Comparison of ENCODE assay signal across 27 cellular contexts in the genomic region with DNA sequence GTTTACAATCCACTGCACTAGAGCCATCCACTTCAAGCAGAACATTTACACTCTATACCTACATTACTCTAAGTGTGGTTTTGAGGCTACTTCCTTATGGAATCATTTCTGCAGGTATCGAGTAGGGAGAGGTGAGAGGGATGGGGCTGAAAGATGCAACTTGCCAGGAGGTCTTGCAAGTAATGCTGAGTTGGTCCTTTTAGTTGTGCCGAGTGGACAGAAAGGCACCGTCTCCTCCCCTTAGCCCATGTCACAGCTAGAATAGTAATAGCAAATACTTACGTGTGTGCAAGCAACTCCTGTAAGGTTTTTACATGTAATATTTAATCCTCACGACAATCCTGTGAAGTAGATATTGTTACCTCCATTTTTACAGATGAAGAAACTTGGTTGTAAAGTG.
"Had no signal": no experiment of that assay in that cellular context is flagged by ENCODE, and none has a peak within 500 bp of the region (broad histone marks: within the 10 kb centered on the region; RNA-seq: fewer than 3 reads in every experiment).

No MANE protein-coding gene starts in this region.

- H3K27ac ChIP-seq: left lung, lower lobe of right lung, neural progenitor cell, pancreas, prostate gland, stomach, testis, thyroid gland, transverse colon, upper lobe of left lung, vagina had no signal

- H3K36me3 Mint-ChIP-seq: mesothelial cell of epicardium; naive B cell; natural killer cell; neural progenitor cell; stimulated activated naive B cell treated with anti-CD40 and anti-IgM and Interleukin-4, amounts not matched to agents 10 μg/mL and 1 μg/mL and 100 μg/mL, for 72 hours had no signal

- H3K27ac Mint-ChIP-seq: mesothelial cell of epicardium; natural killer cell; nephron progenitor cell; neural progenitor cell; stimulated activated naive B cell treated with anti-CD40 and anti-IgM and Interleukin-4, amounts not matched to agents 10 μg/mL and 1 μg/mL and 100 μg/mL, for 72 hours had no signal

- H3K27me3 ChIP-seq: left lung, neural progenitor cell, pancreas, stomach, testis, thyroid gland, transverse colon, upper lobe of left lung, vagina had no signal

- H2AFZ ChIP-seq: neural progenitor cell had no signal

- H3K9ac ChIP-seq: neural progenitor cell had no signal

- H3K4me1 ChIP-seq: neural progenitor cell, pancreas, prostate gland, stomach, testis, thyroid gland, vagina had no signal

- ATAC-seq: left colon; left lung; lower lobe of right lung; natural killer cell; pancreas; right cardiac atrium; stimulated activated naive B cell treated with anti-CD40 and anti-IgM and Interleukin-4, amounts not matched to agents 10 μg/mL and 1 μg/mL and 100 μg/mL, for 72 hours; stimulated activated naive CD8-positive, alpha-beta T cell treated with anti-CD3 and anti-CD28 coated beads, Interleukin-15, Interleukin-2, amounts not matched to agents 100 U/mL and 50 U/mL, for 24 hours had no signal

- H3K27me3 Mint-ChIP-seq: naive B cell; stimulated activated naive B cell treated with anti-CD40 and anti-IgM and Interleukin-4, amounts not matched to agents 10 μg/mL and 1 μg/mL and 100 μg/mL, for 72 hours had no signal

- H3K4me2 ChIP-seq: neural progenitor cell had no signal

- H3K9me3 ChIP-seq: left lung, lower lobe of right lung, pancreas, prostate gland, stomach, testis, thyroid gland, transverse colon, upper lobe of left lung, vagina had no signal

- FAIRE-seq: islet of Langerhans, kidney, pancreas had no signal

- H3K9me3 Mint-ChIP-seq: immature natural killer cell; mesothelial cell of epicardium; naive B cell; natural killer cell; nephron progenitor cell; neural progenitor cell; stimulated activated naive B cell treated with anti-CD40 and anti-IgM and Interleukin-4, amounts not matched to agents 10 μg/mL and 1 μg/mL and 100 μg/mL, for 72 hours had no signal

- DNase-seq: hypothalamus; immature natural killer cell; kidney; left colon; left lung; lower lobe of right lung; naive B cell; natural killer cell; nephron progenitor cell; pancreas; retina; right cardiac atrium; stimulated activated CD4-positive, alpha-beta T cell treated with anti-CD3 and anti-CD28 coated beads, Interleukin-12 subunit alpha, Interleukin-12 subunit beta, amount 100 ng/mL, for 4 hours; stimulated activated CD4-positive, alpha-beta T cell treated with anti-CD3 and anti-CD28 coated beads, Interleukin-15, amount 100 ng/mL, for 24 hours; stimulated activated CD4-positive, alpha-beta T cell treated with anti-CD3 and anti-CD28 coated beads, Interleukin-4, amount 100 ng/mL, for 1 hour; stimulated activated naive B cell treated with anti-CD40 and anti-IgM and Interleukin-4, amounts not matched to agents 10 μg/mL and 1 μg/mL and 100 μg/mL, for 72 hours; stimulated activated naive CD8-positive, alpha-beta T cell treated with anti-CD3 and anti-CD28 coated beads, Interleukin-15, Interleukin-2, amounts not matched to agents 100 U/mL and 50 U/mL, for 24 hours; stomach; testis; thyroid gland; transverse colon; upper lobe of left lung had no signal

- H3K4me3 Mint-ChIP-seq: immature natural killer cell; mesothelial cell of epicardium; natural killer cell; nephron progenitor cell; neural progenitor cell; stimulated activated naive B cell treated with anti-CD40 and anti-IgM and Interleukin-4, amounts not matched to agents 10 μg/mL and 1 μg/mL and 100 μg/mL, for 72 hours had no signal

- H3K4me3 ChIP-seq: left lung, lower lobe of right lung, neural progenitor cell, pancreas, prostate gland, stomach, testis, thyroid gland, transverse colon, upper lobe of left lung, vagina had no signal

- H3K36me3 ChIP-seq: left lung, neural progenitor cell, pancreas, prostate gland, thyroid gland, transverse colon, upper lobe of left lung had no signal
